In the genomic region with DNA sequence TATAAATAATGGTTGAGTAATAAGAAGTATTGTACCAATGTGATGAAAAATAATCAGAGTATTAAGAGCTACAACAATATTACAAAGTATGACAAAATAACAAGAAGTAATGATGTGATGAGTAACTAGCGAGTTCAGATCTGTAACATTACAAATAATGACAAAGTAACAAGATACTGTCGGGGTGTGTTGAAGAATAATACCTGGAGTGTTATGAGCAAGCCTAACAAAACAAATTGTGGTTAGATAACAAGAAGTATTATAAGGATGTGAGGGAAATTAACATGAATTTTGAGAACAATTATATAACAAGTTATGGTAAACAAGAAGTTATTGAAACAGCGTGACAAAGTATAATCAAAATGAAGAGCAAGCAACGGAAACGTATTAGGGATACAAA, we compare ENCODE assay signal across 1 cellular context.
TF ChIP-seq lines count a peak whose summit lies in the region.

No MANE protein-coding gene starts in this region.

TF ChIP-seq in HepG2, 621 proteins besides CTCF, POLR2A, EP300 and RAD21:
- peak; percentile 17; the same call in 1 of the 2 replicates for TF ChIP-seq CREB1 (IDR thresholded peaks at IDR 0.05)
- TF ChIP-seq CREB1 (CRISPR knock-in tag; IDR thresholded peaks at IDR 0.05) = no peak
- no peak for TF ChIP-seq ZBTB20 (CRISPR knock-in tag; IDR thresholded peaks at IDR 0.05; ENCODE audit: borderline replicate concordance, low read depth)
